Comparison of ENCODE assay signal across 11 cellular contexts in genomic region chr10:122407375-122408125, GRCh38. TPM values are rescaled to one million over a fixed set of nuclear protein-coding genes. Genes with fewer than 3 reads are reported as not detected.
A peak's percentile ranks its signal among the peaks of the same experiment; 100 is the strongest.
DNase-seq lines count a peak whose midpoint lies in the region; ATAC-seq lines count a peak whose summit lies in the region.
"Had no signal": no experiment of that assay in that cellular context is flagged by ENCODE, and none has a peak within 500 bp of the region (broad histone marks: within the 10 kb centered on the region; RNA-seq: fewer than 3 reads in every experiment).

No MANE protein-coding gene starts in this region.

- H3K36me3 Mint-ChIP-seq in activated CD4-positive, alpha-beta T cell treated with anti-CD3 and anti-CD28 coated beads for 36 hours (ENCODE audit: low read depth), result peaks cover 20% of the 10 kb centered on the region
- H3K36me3 Mint-ChIP-seq in activated naive CD8-positive, alpha-beta T cell, result peaks cover 12% of the 10 kb centered on the region
- H3K36me3 Mint-ChIP-seq in activated T-helper 2 cell treated with anti-CD3 and anti-CD28 coated beads, Interferon-gamma antibody, Interleukin-2, Interleukin-4, amounts not matched to agents 10 μg/mL and 5 μg/mL and 100 μg/mL, durations not matched to agents 14 hours and 24 hours and 36 hours (ENCODE audit: low read depth), result no peaks in the 10 kb centered on the region
- H3K36me3 Mint-ChIP-seq: type B pancreatic cell had no signal

- ATAC-seq in activated CD4-positive, alpha-beta T cell treated with anti-CD3 and anti-CD28 coated beads for 36 hours, result peak; percentile 77

- no peaks in the 10 kb centered on the region for H3K9me3 Mint-ChIP-seq in activated CD4-positive, alpha-beta T cell treated with anti-CD3 and anti-CD28 coated beads for 36 hours (ENCODE audit: low read depth)
- no peaks in the 10 kb centered on the region for H3K9me3 Mint-ChIP-seq in activated naive CD8-positive, alpha-beta T cell (ENCODE audit: low read depth)
- no peaks in the 10 kb centered on the region for H3K9me3 Mint-ChIP-seq in activated T-helper 2 cell treated with anti-CD3 and anti-CD28 coated beads, Interferon-gamma antibody, Interleukin-2, Interleukin-4, amounts not matched to agents 10 μg/mL and 5 μg/mL and 100 μg/mL, durations not matched to agents 14 hours and 24 hours and 36 hours
- H3K9me3 Mint-ChIP-seq: activated B cell treated with CpG ODN at 0.5 μM for 24 hours, type B pancreatic cell had no signal

- H3K4me1 Mint-ChIP-seq in activated CD4-positive, alpha-beta T cell treated with anti-CD3 and anti-CD28 coated beads for 36 hours, result peaks cover 34% of the 10 kb centered on the region
- peaks cover 48% of the 10 kb centered on the region for H3K4me1 Mint-ChIP-seq in activated naive CD8-positive, alpha-beta T cell (ENCODE audit: low read depth)
- H3K4me1 Mint-ChIP-seq in activated T-helper 2 cell treated with anti-CD3 and anti-CD28 coated beads, Interferon-gamma antibody, Interleukin-2, Interleukin-4, amounts not matched to agents 10 μg/mL and 5 μg/mL and 100 μg/mL, durations not matched to agents 14 hours and 24 hours and 36 hours (ENCODE audit: low read depth), result peaks cover 11% of the 10 kb centered on the region

- CTCF ChIA-PET in activated CD4-positive, alpha-beta T cell treated with anti-CD3 and anti-CD28 coated beads for 36 hours (lab: Charles Lee), result interaction anchor here (0.6 to 2.7 kb wide), 5 partner anchors 18 to 110 kb away, joined by 3 to 9 read pairs (median 4); partner anchors contain the start of gene PLEKHA1

- peak overlapping the region; percentile 71 for H3K27ac Mint-ChIP-seq in activated CD4-positive, alpha-beta T cell treated with anti-CD3 and anti-CD28 coated beads for 36 hours
- peak overlapping the region; percentile 86 for H3K27ac Mint-ChIP-seq in activated naive CD8-positive, alpha-beta T cell
- H3K27ac Mint-ChIP-seq in activated T-helper 2 cell treated with anti-CD3 and anti-CD28 coated beads, Interferon-gamma antibody, Interleukin-2, Interleukin-4, amounts not matched to agents 10 μg/mL and 5 μg/mL and 100 μg/mL, durations not matched to agents 14 hours and 24 hours and 36 hours, result no peak overlapping the region
- H3K27ac Mint-ChIP-seq: activated B cell treated with CpG ODN at 0.5 μM for 24 hours, type B pancreatic cell had no signal

- no peak overlapping the region for H3K4me3 Mint-ChIP-seq in activated CD4-positive, alpha-beta T cell treated with anti-CD3 and anti-CD28 coated beads for 36 hours
- peak overlapping the region; percentile 38 for H3K4me3 Mint-ChIP-seq in activated naive CD8-positive, alpha-beta T cell
- no peak overlapping the region for H3K4me3 Mint-ChIP-seq in activated T-helper 2 cell treated with anti-CD3 and anti-CD28 coated beads, Interferon-gamma antibody, Interleukin-2, Interleukin-4, amounts not matched to agents 10 μg/mL and 5 μg/mL and 100 μg/mL, durations not matched to agents 14 hours and 24 hours and 36 hours (ENCODE audit: low read depth)
- H3K4me3 Mint-ChIP-seq: activated B cell treated with CpG ODN at 0.5 μM for 24 hours, type B pancreatic cell had no signal

- intact Hi-C loops in activated CD4-positive, alpha-beta T cell treated with anti-CD3 and anti-CD28 coated beads for 36 hours (cut with DNase I, micrococcal nuclease), result loop anchor here in 1 of 2 experiments (2.0 kb wide), 2 partner anchors 15 to 33 kb away; partner anchors contain the start of gene PLEKHA1
- intact Hi-C loops in activated T-helper 2 cell treated with anti-CD3 and anti-CD28 coated beads, Interferon-gamma antibody, Interleukin-2, Interleukin-4, amounts not matched to agents 10 μg/mL and 5 μg/mL and 100 μg/mL, durations not matched to agents 14 hours and 24 hours and 36 hours (cut with micrococcal nuclease), result no loop called here

- POLR2A ChIA-PET in activated CD4-positive, alpha-beta T cell treated with anti-CD3 and anti-CD28 coated beads for 36 hours (lab: Charles Lee), result interaction anchor here (1.1 kb wide), 1 partner anchor 33 kb away, joined by 3 read pairs; no protein-coding TSS in a partner anchor

- peak; percentile 80 for DNase-seq in activated CD4-positive, alpha-beta T cell treated with anti-CD3 and anti-CD28 coated beads for 36 hours
- no peak for DNase-seq in activated CD4-positive, alpha-beta T cell treated with anti-CD3 and anti-CD28 coated beads, Interleukin-2, amount 50 U/mL, for 48 hours
- DNase-seq in middle frontal gyrus (ENCODE audit: extremely low spot score, low spot score) (peak; percentile 24), SIG-M5 (lab: John Stamatoyannopoulos, UW) (no peak), NCI-H524 (lab: John Stamatoyannopoulos, UW) (no peak)
- DNase-seq in stimulated activated CD8-positive, alpha-beta memory T cell treated with anti-CD3 and anti-CD28 coated beads, Interleukin-4, amount 100 ng/mL, for 4 hours (ENCODE audit: low read depth in 2 of 2, low spot score in 1 of 2), result peak; percentile 19 to 46
- DNase-seq in activated T-helper 2 cell treated with anti-CD3 and anti-CD28 coated beads, Interferon-gamma antibody, Interleukin-2, Interleukin-4, amounts not matched to agents 10 μg/mL and 5 μg/mL and 100 μg/mL, durations not matched to agents 14 hours and 24 hours and 36 hours (ENCODE audit: low spot score), result no peak
- DNase-seq: activated B cell treated with CpG ODN at 0.5 μM for 24 hours; effector CD8-positive, alpha-beta T cell had no signal

- no peaks in the 10 kb centered on the region for H3K27me3 Mint-ChIP-seq in activated CD4-positive, alpha-beta T cell treated with anti-CD3 and anti-CD28 coated beads for 36 hours
- H3K27me3 Mint-ChIP-seq in activated naive CD8-positive, alpha-beta T cell, result no peaks in the 10 kb centered on the region
- peaks cover 6% of the 10 kb centered on the region for H3K27me3 Mint-ChIP-seq in activated T-helper 2 cell treated with anti-CD3 and anti-CD28 coated beads, Interferon-gamma antibody, Interleukin-2, Interleukin-4, amounts not matched to agents 10 μg/mL and 5 μg/mL and 100 μg/mL, durations not matched to agents 14 hours and 24 hours and 36 hours (ENCODE audit: low read depth)
- H3K27me3 Mint-ChIP-seq: activated B cell treated with CpG ODN at 0.5 μM for 24 hours, type B pancreatic cell had no signal

RNA-seq across cellular contexts. Expression of gene PLEKHA1, which starts 33.0 kb away (rescaled TPM):
- total RNA-seq in activated CD4-positive, alpha-beta T cell treated with anti-CD3 and anti-CD28 coated beads for 36 hours, result 10 to 100 TPM in 1 of 2 experiments, 1 to 10 TPM in 1; 7.7 to 11.7 TPM
- 4.5 and 5.1 TPM in 2 replicates for total RNA-seq in activated T-helper 2 cell treated with anti-CD3 and anti-CD28 coated beads, Interferon-gamma antibody, Interleukin-2, Interleukin-4, amounts not matched to agents 10 μg/mL and 5 μg/mL and 100 μg/mL, durations not matched to agents 14 hours and 24 hours and 36 hours

RNA-seq across cellular contexts. Expression of gene ARMS2, which starts 46.9 kb away (rescaled TPM):
- not detected for total RNA-seq in activated CD4-positive, alpha-beta T cell treated with anti-CD3 and anti-CD28 coated beads for 36 hours
- total RNA-seq in activated T-helper 2 cell treated with anti-CD3 and anti-CD28 coated beads, Interferon-gamma antibody, Interleukin-2, Interleukin-4, amounts not matched to agents 10 μg/mL and 5 μg/mL and 100 μg/mL, durations not matched to agents 14 hours and 24 hours and 36 hours, result not detected in 2 replicates
- total RNA-seq: activated B cell treated with CpG ODN at 0.5 μM for 24 hours had no signal

RNA-seq across cellular contexts. Expression of gene HTRA1, which starts 53.8 kb away (rescaled TPM):
- not detected for total RNA-seq in activated CD4-positive, alpha-beta T cell treated with anti-CD3 and anti-CD28 coated beads for 36 hours
- not detected in 2 replicates for total RNA-seq in activated T-helper 2 cell treated with anti-CD3 and anti-CD28 coated beads, Interferon-gamma antibody, Interleukin-2, Interleukin-4, amounts not matched to agents 10 μg/mL and 5 μg/mL and 100 μg/mL, durations not matched to agents 14 hours and 24 hours and 36 hours
- total RNA-seq: activated B cell treated with CpG ODN at 0.5 μM for 24 hours had no signal

Comparison
In these comparisons a context has a peak if more than half of its experiments do, and no peak if none do; other contexts are left out.
1. DNase-seq: peak in activated CD4-positive, alpha-beta T cell treated with anti-CD3 and anti-CD28 coated beads for 36 hours (single experiment), middle frontal gyrus (single experiment) and stimulated activated CD8-positive, alpha-beta memory T cell treated with anti-CD3 and anti-CD28 coated beads, Interleukin-4, amount 100 ng/mL, for 4 hours (2 of 2); none in activated CD4-positive, alpha-beta T cell treated with anti-CD3 and anti-CD28 coated beads, Interleukin-2, amount 50 U/mL, for 48 hours (0 of 2), activated T-helper 2 cell treated with anti-CD3 and anti-CD28 coated beads, Interferon-gamma antibody, Interleukin-2, Interleukin-4, amounts not matched to agents 10 μg/mL and 5 μg/mL and 100 μg/mL, durations not matched to agents 14 hours and 24 hours and 36 hours (single experiment), SIG-M5 (single experiment) and NCI-H524 (0 of 2).